In genomic region chr3:112464264-112464663, GRCh38 we compare ENCODE assay signal across 9 cellular contexts. TPM values are rescaled to one million over a fixed set of nuclear protein-coding genes. Genes with fewer than 3 reads are reported as not detected.
DNase-seq lines count a peak whose midpoint lies in the region; ATAC-seq lines count a peak whose summit lies in the region.
"Had no signal": no experiment of that assay in that cellular context is flagged by ENCODE, and none has a peak within 500 bp of the region (broad histone marks: within the 10 kb centered on the region; RNA-seq: fewer than 3 reads in every experiment).

No MANE protein-coding gene starts in this region.

- ATAC-seq in GM21447 (IDR thresholded peaks at IDR 0.05; ENCODE audit: unreplicated experiment), result peak; percentile 41
- no peak for ATAC-seq in left ventricle myocardium superior

- intact Hi-C loops in left ventricle myocardium superior (cut with micrococcal nuclease), result no loop called here

- DNase-seq in EH (ENCODE audit: low read depth), result peak; percentile 4
- DNase-seq in NOMO-1 (lab: John Stamatoyannopoulos, UW; ENCODE audit: unreplicated experiment in 2 of 2), result peak; percentile 22 to 86
- peak; percentile 29 for DNase-seq in foreskin melanocyte
- no peak for DNase-seq in left ventricle myocardium superior
- DNase-seq in GM19240 (ENCODE audit: insufficient read length, low spot score), result no peak
- DNase-seq in T1000 (lab: John Stamatoyannopoulos, UW), result no peak
- DNase-seq in NCI-H2196 (lab: John Stamatoyannopoulos, UW; ENCODE audit: unreplicated experiment), result no peak

RNA-seq across cellular contexts. Expression of gene BTLA, which starts 35.0 kb away (rescaled TPM):
- not detected for total RNA-seq in left ventricle myocardium superior
- total RNA-seq: glomerular endothelial cell had no signal

Comparison
In these comparisons a context has a peak if more than half of its experiments do, and no peak if none do; other contexts are left out.
1. DNase-seq: peak in EH (single experiment), NOMO-1 (2 of 2) and foreskin melanocyte (single experiment); none in left ventricle myocardium superior (single experiment), GM19240 (single experiment), T1000 (single experiment) and NCI-H2196 (single experiment).